Comparison of ENCODE assay signal across 12 cellular contexts in genomic region chr19:12940897-12941296, GRCh38. TPM values are rescaled to one million over a fixed set of nuclear protein-coding genes. Genes with fewer than 3 reads are reported as not detected.
DNase-seq lines count a peak whose midpoint lies in the region; ATAC-seq and TF ChIP-seq lines count a peak whose summit lies in the region.
"Had no signal": no experiment of that assay in that cellular context is flagged by ENCODE, and none has a peak within 500 bp of the region (broad histone marks: within the 10 kb centered on the region; RNA-seq: fewer than 3 reads in every experiment).

No MANE protein-coding gene starts in this region.

- H4K20me1 ChIP-seq in OCI-LY3 (ENCODE audit: insufficient read depth, low read length) = peaks cover 32% of the 10 kb centered on the region

- 75 to 87% (median 84%) methylated on average over 2 of the region's 2 CpGs for WGBS in ovary, 3 donors

- H3K9ac ChIP-seq in OCI-LY3 (ENCODE audit: low read length) = no peak overlapping the region

- ATAC-seq in effector memory CD8-positive, alpha-beta T cell (replicated peaks) = no peak
- ATAC-seq in GM19467 (IDR thresholded peaks at IDR 0.05; ENCODE audit: unreplicated experiment) (no peak), HG02798 (IDR thresholded peaks at IDR 0.05; ENCODE audit: poor library complexity, unreplicated experiment) (no peak)

- H3K36me3 ChIP-seq in OCI-LY3 (replicated peaks; ENCODE audit: low read depth, low read length) (peaks cover 59% of the 10 kb centered on the region), ovary (no peaks in the 10 kb centered on the region)

- no peak overlapping the region for H2AFZ ChIP-seq in OCI-LY3 (ENCODE audit: low read depth, low read length)

- peaks cover 43 to 52% of the 10 kb centered on the region in 2 donors for H3K4me1 Mint-ChIP-seq in effector memory CD8-positive, alpha-beta T cell (ENCODE audit: low read depth in 2 of 2)
- H3K4me1 Mint-ChIP-seq in progenitor cell of endocrine pancreas (ENCODE audit: low read depth) = peaks cover 25% of the 10 kb centered on the region

- H3K27me3 ChIP-seq in OCI-LY3 (ENCODE audit: low read depth, low read length) (no peaks in the 10 kb centered on the region), ovary (no peaks in the 10 kb centered on the region)
- H3K27me3 ChIP-seq: esophagus muscularis mucosa had no signal

- H3K4me3 ChIP-seq in GM12864 (ENCODE audit: low read depth, low read length) (peak overlapping the region; percentile 81), OCI-LY3 (ENCODE audit: low read length) (peak overlapping the region; percentile 96), ovary (no peak overlapping the region)

- H3K4me1 ChIP-seq in OCI-LY3 (ENCODE audit: low read length) (peaks cover 75% of the 10 kb centered on the region), ovary (ENCODE audit: insufficient read depth) (peaks cover 5% of the 10 kb centered on the region)

- peak overlapping the region; percentile 93 to 99 for H3K4me3 Mint-ChIP-seq in effector memory CD8-positive, alpha-beta T cell
- H3K4me3 Mint-ChIP-seq in progenitor cell of endocrine pancreas (ENCODE audit: low read depth) = peak overlapping the region; percentile 56

- no peak for TF ChIP-seq CTCF in GM12864 (IDR thresholded peaks at IDR 0.05; ENCODE audit: low read depth, low read length, missing control alignments)
- no peak for TF ChIP-seq CTCF in OCI-LY3 (IDR thresholded peaks at IDR 0.05; ENCODE audit: low read depth, low read length)
- no peak for TF ChIP-seq CTCF in progenitor cell of endocrine pancreas (IDR thresholded peaks at IDR 0.05; ENCODE audit: unreplicated experiment)
- TF ChIP-seq CTCF in ovary (IDR thresholded peaks at IDR 0.05) = no peak

- H3K27ac ChIP-seq in OCI-LY3 (ENCODE audit: low read length) = peak overlapping the region; percentile 88
- no peak overlapping the region for H3K27ac ChIP-seq in ovary

- H3K79me2 ChIP-seq in OCI-LY3 (ENCODE audit: low read length) = peaks cover 51% of the 10 kb centered on the region

- no peaks in the 10 kb centered on the region for H3K9me3 Mint-ChIP-seq in effector memory CD8-positive, alpha-beta T cell
- no peaks in the 10 kb centered on the region for H3K9me3 Mint-ChIP-seq in progenitor cell of endocrine pancreas (ENCODE audit: low read depth)

- H3K36me3 Mint-ChIP-seq in effector memory CD8-positive, alpha-beta T cell (ENCODE audit: insufficient read depth) = peaks cover 83% of the 10 kb centered on the region
- peaks cover 32% of the 10 kb centered on the region for H3K36me3 Mint-ChIP-seq in progenitor cell of endocrine pancreas (ENCODE audit: insufficient read depth)

- no peak for TF ChIP-seq POLR2A in ovary (IDR thresholded peaks at IDR 0.05)

- no peak for DNase-seq in GM12864 (ENCODE audit: low read depth)
- DNase-seq in effector memory CD8-positive, alpha-beta T cell = no peak
- DNase-seq in progenitor cell of endocrine pancreas (ENCODE audit: low spot score, unreplicated experiment) = no peak
- DNase-seq in NCI-H1105 (lab: John Stamatoyannopoulos, UW) = no peak
- no peak for DNase-seq in ovary
- DNase-seq: activated CD4-positive, alpha-beta T cell treated with anti-CD3 and anti-CD28 coated beads, Interleukin-2, amount 50 U/mL, for 48 hours; occipital lobe; stimulated activated naive CD4-positive, alpha-beta T cell treated with Interleukin-2 at 50 U/mL for 16 hours had no signal

- intact Hi-C loops in ovary (cut with DNase I) = no loop called here

- H3K4me2 ChIP-seq in OCI-LY3 (ENCODE audit: low read length) = peak overlapping the region; percentile 98

- H3K9me3 ChIP-seq in OCI-LY3 (ENCODE audit: insufficient read depth, low read length) (no peaks in the 10 kb centered on the region), ovary (no peaks in the 10 kb centered on the region)
- H3K9me3 ChIP-seq: esophagus muscularis mucosa had no signal

- peak overlapping the region in 1 of 2 donors; percentile 98 for H3K27ac Mint-ChIP-seq in effector memory CD8-positive, alpha-beta T cell
- H3K27ac Mint-ChIP-seq in progenitor cell of endocrine pancreas = peak overlapping the region; percentile 41

- TF ChIP-seq EP300 in ovary (IDR thresholded peaks at IDR 0.05) = no peak

- no peaks in the 10 kb centered on the region for H3K27me3 Mint-ChIP-seq in effector memory CD8-positive, alpha-beta T cell
- no peaks in the 10 kb centered on the region for H3K27me3 Mint-ChIP-seq in progenitor cell of endocrine pancreas

RNA-seq across cellular contexts. Expression of gene CALR, which starts 2.5 kb away (rescaled TPM):
- total RNA-seq in progenitor cell of endocrine pancreas = 707 and 730 TPM in 2 replicates
- total RNA-seq in ovary = 100 to 1,000 TPM; 211 to 803 (median 450) TPM
- polyA plus RNA-seq in ovary = 1,000 to 10,000 TPM in 1 of 2 donors, 100 to 1,000 TPM in 1; 279 to 1,094 TPM

RNA-seq across cellular contexts. Expression of gene RAD23A, which starts 4.8 kb away (rescaled TPM):
- 70.4 and 78.8 TPM in 2 replicates for total RNA-seq in progenitor cell of endocrine pancreas
- total RNA-seq in ovary = 10 to 100 TPM; 61.2 to 94.0 (median 93.7) TPM
- polyA plus RNA-seq in ovary = 10 to 100 TPM; 75.8 to 77.2 TPM

RNA-seq across cellular contexts. Expression of gene FARSA, which starts 7.4 kb away (rescaled TPM):
- total RNA-seq in progenitor cell of endocrine pancreas (61.2 and 63.3 TPM in 2 replicates), ovary (10 to 100 TPM; 21.9 to 50.2 (median 43.9) TPM)
- polyA plus RNA-seq in ovary = 10 to 100 TPM in 1 of 2 donors, 1 to 10 TPM in 1; 8.0 to 25.1 TPM

RNA-seq across cellular contexts. Expression of gene GADD45GIP1, which starts 16.1 kb away (rescaled TPM):
- 16.8 and 20.8 TPM in 2 replicates for total RNA-seq in progenitor cell of endocrine pancreas
- total RNA-seq in ovary = 10 to 100 TPM; 15.7 to 57.7 (median 19.1) TPM
- polyA plus RNA-seq in ovary = 10 to 100 TPM in 1 of 2 donors, 1 to 10 TPM in 1; 1.8 to 25.6 TPM

RNA-seq across cellular contexts. Expression of gene SYCE2, which starts 21.8 kb away (rescaled TPM):
- total RNA-seq in progenitor cell of endocrine pancreas = 1.2 and 1.8 TPM in 2 replicates
- 1 to 10 TPM in 1 of 7 donors, under 1 TPM in 4, not detected in 2; 0.23 to 1.6 (median 0.56) TPM for total RNA-seq in ovary
- polyA plus RNA-seq in ovary = under 1 TPM; 0.17 to 0.20 TPM
- total RNA-seq: occipital lobe had no signal
